ENCODE assay signal across 2 cellular contexts in the genomic region with DNA sequence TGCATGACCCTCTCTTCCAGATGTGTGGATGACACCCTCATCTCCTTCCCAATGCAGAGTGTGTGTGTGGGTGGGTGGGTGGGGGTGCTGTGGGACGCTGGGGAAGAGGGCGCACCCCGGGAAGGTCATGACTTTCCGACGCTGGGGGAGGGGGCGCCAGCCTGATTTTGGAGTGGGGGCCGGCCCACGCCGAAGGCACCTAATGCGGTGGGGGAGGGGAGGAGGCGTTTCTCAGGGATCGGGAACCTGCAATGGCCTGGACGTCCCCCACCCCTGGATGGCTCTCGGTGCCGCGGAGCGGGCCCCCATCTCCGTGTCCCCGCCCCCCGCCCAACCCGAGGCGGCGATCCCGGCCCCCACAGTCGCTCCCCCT.
TF ChIP-seq lines count a peak whose summit lies in the region.

No MANE protein-coding gene starts in this region.

TF ChIP-seq in A549, 52 proteins besides CTCF, POLR2A, EP300 and RAD21 (continued from another document):
- TF ChIP-seq KDM5A (IDR thresholded peaks at IDR 0.05), result no peak
- TF ChIP-seq ZNF302 (CRISPR knock-in tag; IDR thresholded peaks at IDR 0.05), result no peak
- no peak for TF ChIP-seq NPAS2 (CRISPR knock-in tag; IDR thresholded peaks at IDR 0.05; ENCODE audit: borderline replicate concordance)
- TF ChIP-seq ZFP36 (IDR thresholded peaks at IDR 0.05; ENCODE audit: borderline replicate concordance, partially characterized antibody), result no peak
- no peak for TF ChIP-seq NR3C1 (IDR thresholded peaks at IDR 0.05)

TF ChIP-seq in HCT116, 20 proteins besides CTCF, POLR2A, EP300 and RAD21 (continued from another document):
- no peak for TF ChIP-seq CEBPB (IDR thresholded peaks at IDR 0.05; ENCODE audit: low read depth)
- no peak for TF ChIP-seq SIN3A (IDR thresholded peaks at IDR 0.05; ENCODE audit: low read depth)
